Comparison of ENCODE assay signal across 23 cellular contexts in the genomic region with DNA sequence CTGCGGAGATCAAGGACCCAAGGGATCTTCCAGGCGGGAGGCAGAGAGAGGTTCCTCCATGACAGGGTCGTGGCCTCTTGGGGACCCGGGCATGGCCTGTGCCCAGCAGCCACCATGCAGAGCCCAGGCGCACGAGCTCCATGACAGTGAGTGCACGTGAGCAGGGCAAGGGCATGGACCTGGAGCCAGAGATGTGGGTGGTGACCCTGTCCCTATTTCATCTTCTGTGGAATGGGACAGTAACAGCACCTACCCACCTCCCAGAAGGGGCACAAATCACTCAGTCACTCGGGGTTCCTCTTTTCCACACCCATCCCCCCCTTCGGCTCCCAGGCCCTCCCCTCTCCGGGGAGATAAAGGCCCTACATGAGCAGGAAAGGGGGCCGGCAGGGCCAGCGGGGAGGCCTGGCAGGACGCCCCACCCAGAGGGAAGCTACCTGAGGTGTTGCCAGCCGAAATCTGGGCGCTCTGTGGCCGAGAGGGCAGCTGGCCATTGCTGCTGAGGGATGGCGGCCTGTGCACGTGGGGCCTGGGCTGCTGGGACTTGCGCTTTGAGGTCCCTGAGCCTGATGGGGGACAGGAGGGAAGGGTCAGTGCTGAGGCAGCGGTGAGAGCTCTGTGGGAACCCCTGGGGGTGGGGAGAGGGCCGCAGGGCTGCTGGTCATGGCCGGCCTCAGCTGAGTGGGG. TPM values are rescaled to one million over a fixed set of nuclear protein-coding genes. Genes with fewer than 3 reads are reported as not detected.
A peak's percentile ranks its signal among the peaks of the same experiment; 100 is the strongest.
DNase-seq lines count a peak whose midpoint lies in the region; ATAC-seq and TF ChIP-seq lines count a peak whose summit lies in the region.
"Had no signal": no experiment of that assay in that cellular context is flagged by ENCODE, and none has a peak within 500 bp of the region (broad histone marks: within the 10 kb centered on the region; RNA-seq: fewer than 3 reads in every experiment).

No MANE protein-coding gene starts in this region.

- CTCF ChIA-PET in HEK293 (lab: Yijun Ruan, JAX), result interaction anchor here (0.7 to 1.7 kb wide), 5 partner anchors 91 to 273 kb away, joined by 3 to 5 read pairs (median 3); no protein-coding TSS in a partner anchor

- H3K9me3 ChIP-seq in HEK293 (ENCODE audit: control insufficient read depth, insufficient read depth, low read depth, low read length), result no peaks in the 10 kb centered on the region
- no peaks in the 10 kb centered on the region for H3K9me3 ChIP-seq in spleen
- H3K9me3 ChIP-seq: colonic mucosa, heart right ventricle had no signal

- POLR2A ChIA-PET in HEK293 (lab: Yijun Ruan, JAX), result interaction anchor here (0.9 kb wide), 1 partner anchor 9 kb away, joined by 3 read pairs; no protein-coding TSS in a partner anchor

- H3K9me3 Mint-ChIP-seq in central memory CD8-positive, alpha-beta T cell, result no peaks in the 10 kb centered on the region
- H3K9me3 Mint-ChIP-seq in nephron progenitor cell, result no peaks in the 10 kb centered on the region
- H3K9me3 Mint-ChIP-seq: immature natural killer cell; stimulated activated naive CD8-positive, alpha-beta T cell treated with anti-CD3 and anti-CD28 coated beads, Interleukin-15, Interleukin-2, amounts not matched to agents 100 ng/mL and 50 ng/mL, for 24 hours; type B pancreatic cell had no signal

- H3K4me3 ChIP-seq in HEK293 (ENCODE audit: low read depth, low read length), result no peak overlapping the region
- no peak overlapping the region for H3K4me3 ChIP-seq in spleen
- H3K4me3 ChIP-seq: colonic mucosa, heart right ventricle, PC-9 had no signal

- peaks cover 22% of the 10 kb centered on the region for H3K36me3 Mint-ChIP-seq in central memory CD8-positive, alpha-beta T cell (ENCODE audit: insufficient read depth)
- no peaks in the 10 kb centered on the region for H3K36me3 Mint-ChIP-seq in nephron progenitor cell (ENCODE audit: low read depth)
- H3K36me3 Mint-ChIP-seq: immature natural killer cell, type B pancreatic cell had no signal

- H3K36me3 ChIP-seq in HEK293 (ENCODE audit: control insufficient read depth in 2 of 2, insufficient read depth in 1 of 2, low read length in 2 of 2), result peaks cover 0 to 14% of the 10 kb centered on the region in 2 experiments; a peak in 1 of 3 replicates
- H3K36me3 ChIP-seq in spleen, result peaks cover 0 to 11% (median 5%) of the 10 kb centered on the region in 6 donors
- H3K36me3 ChIP-seq: brain microvascular endothelial cell, colonic mucosa had no signal

- no peak for ATAC-seq in Right ventricle myocardium inferior
- ATAC-seq in Right ventricle myocardium superior (ENCODE audit: poor library complexity), result no peak
- no peak for ATAC-seq in central memory CD8-positive, alpha-beta T cell (replicated peaks; ENCODE audit: extremely low read depth, poor library complexity, severe bottlenecking)
- no peak for ATAC-seq in activated CD4-positive, CD25-positive, alpha-beta regulatory T cell treated with anti-CD3 and anti-CD28 coated beads, Interleukin-2, amount 50 U/mL, for 24 hours
- ATAC-seq: heart right ventricle had no signal

- H3K27me3 Mint-ChIP-seq in central memory CD8-positive, alpha-beta T cell, result no peaks in the 10 kb centered on the region
- peaks cover 2% of the 10 kb centered on the region for H3K27me3 Mint-ChIP-seq in nephron progenitor cell (ENCODE audit: low read depth, poor library complexity)
- H3K27me3 Mint-ChIP-seq: stimulated activated naive CD8-positive, alpha-beta T cell treated with anti-CD3 and anti-CD28 coated beads, Interleukin-15, Interleukin-2, amounts not matched to agents 100 ng/mL and 50 ng/mL, for 24 hours; type B pancreatic cell had no signal

- no peak overlapping the region for H3K4me3 Mint-ChIP-seq in central memory CD8-positive, alpha-beta T cell
- no peak overlapping the region for H3K4me3 Mint-ChIP-seq in nephron progenitor cell
- H3K4me3 Mint-ChIP-seq: immature natural killer cell; stimulated activated naive CD8-positive, alpha-beta T cell treated with anti-CD3 and anti-CD28 coated beads, Interleukin-15, Interleukin-2, amounts not matched to agents 100 ng/mL and 50 ng/mL, for 24 hours; type B pancreatic cell had no signal

- intact Hi-C loops in Right ventricle myocardium inferior (cut with DNase I), result loop anchor here (5.0 kb wide), 1 partner anchor 93 kb away; no protein-coding TSS in a partner anchor
- intact Hi-C loops in Right ventricle myocardium superior (cut with DNase I), result no loop called here
- intact Hi-C loops in spleen (cut with DNase I; ENCODE audit: low total_unique reads), result no loop called here

- H3K4me1 Mint-ChIP-seq in central memory CD8-positive, alpha-beta T cell, result peaks cover 23% of the 10 kb centered on the region
- H3K4me1 Mint-ChIP-seq in nephron progenitor cell, result peaks cover 42% of the 10 kb centered on the region

- 83 to 93% (median 86%) methylated on average over 8 to 22 of the region's 22 CpGs for WGBS in spleen, 5 donors

- no peaks in the 10 kb centered on the region for H3K27me3 ChIP-seq in spleen (replicated peaks in 1 of 7)
- H3K27me3 ChIP-seq: brain microvascular endothelial cell, colonic mucosa, heart right ventricle had no signal

- TF ChIP-seq POLR2A in spleen (IDR thresholded peaks at IDR 0.05), result no peak

- no peaks in the 10 kb centered on the region for H3K4me1 ChIP-seq in HEK293 (ENCODE audit: control insufficient read depth, insufficient read depth, low read length)
- H3K4me1 ChIP-seq in spleen, result peaks cover 29 to 72% (median 56%) of the 10 kb centered on the region in 6 donors

- peak overlapping the region; percentile 36 for H3K27ac Mint-ChIP-seq in central memory CD8-positive, alpha-beta T cell (ENCODE audit: low read depth)
- no peak overlapping the region for H3K27ac Mint-ChIP-seq in nephron progenitor cell
- H3K27ac Mint-ChIP-seq: type B pancreatic cell had no signal

- DNase-seq in Right ventricle myocardium inferior (ENCODE audit: missing footprints), result peak; percentile 35
- no peak for DNase-seq in Right ventricle myocardium superior
- no peak for DNase-seq in central memory CD8-positive, alpha-beta T cell (ENCODE audit: low spot score in 2 of 2)
- peak; percentile 79 for DNase-seq in spleen
- DNase-seq in NCI-H446 (lab: John Stamatoyannopoulos, UW), result no peak
- no peak for DNase-seq in nephron progenitor cell
- DNase-seq: activated CD4-positive, CD25-positive, alpha-beta regulatory T cell treated with anti-CD3 and anti-CD28 coated beads, Interleukin-2, amount 50 U/mL, for 72 hours; brain microvascular endothelial cell; colonic mucosa; EL; HCEC 1CT; heart right ventricle; immature natural killer cell; IMR-90; MM.1S; NCI-H82; occipital lobe; PC-9 had no signal

- H3K27ac ChIP-seq in HEK293 (ENCODE audit: extremely low read depth, low read depth, low read length), result no peak overlapping the region
- peak overlapping the region in 1 of 8 donors; percentile 31 for H3K27ac ChIP-seq in spleen
- H3K27ac ChIP-seq: brain microvascular endothelial cell, colonic mucosa, heart right ventricle, HL-60 had no signal

- TF ChIP-seq CTCF in HEK293 (tag by site-specific recombination; IDR thresholded peaks at IDR 0.05), result no peak
- no peak for TF ChIP-seq CTCF in spleen (IDR thresholded peaks at IDR 0.05 in 8 of 11, conservative IDR thresholded peaks at IDR 0.05 in 3 of 11)
- no peak for TF ChIP-seq CTCF in nephron progenitor cell (IDR thresholded peaks at IDR 0.05)

TF ChIP-seq in HEK293, 187 proteins besides CTCF, POLR2A, EP300 and RAD21 (continues in another document):
- TF ChIP-seq GLIS1 (tag by site-specific recombination; IDR thresholded peaks at IDR 0.05) (no peak), TRIM28 (IDR thresholded peaks at IDR 0.05; ENCODE audit: borderline replicate concordance, low read length) (no peak), ZNF571 (tag by site-specific recombination; IDR thresholded peaks at IDR 0.05) (no peak), ZNF701 (tag by site-specific recombination; IDR thresholded peaks at IDR 0.05) (no peak), ZNF510 (tag by site-specific recombination; IDR thresholded peaks at IDR 0.05; ENCODE audit: insufficient replicate concordance) (no peak), ZSCAN23 (tag by site-specific recombination; IDR thresholded peaks at IDR 0.05) (no peak), ZNF549 (tag by site-specific recombination; IDR thresholded peaks at IDR 0.05) (no peak)
- TF ChIP-seq, protein P1, sequence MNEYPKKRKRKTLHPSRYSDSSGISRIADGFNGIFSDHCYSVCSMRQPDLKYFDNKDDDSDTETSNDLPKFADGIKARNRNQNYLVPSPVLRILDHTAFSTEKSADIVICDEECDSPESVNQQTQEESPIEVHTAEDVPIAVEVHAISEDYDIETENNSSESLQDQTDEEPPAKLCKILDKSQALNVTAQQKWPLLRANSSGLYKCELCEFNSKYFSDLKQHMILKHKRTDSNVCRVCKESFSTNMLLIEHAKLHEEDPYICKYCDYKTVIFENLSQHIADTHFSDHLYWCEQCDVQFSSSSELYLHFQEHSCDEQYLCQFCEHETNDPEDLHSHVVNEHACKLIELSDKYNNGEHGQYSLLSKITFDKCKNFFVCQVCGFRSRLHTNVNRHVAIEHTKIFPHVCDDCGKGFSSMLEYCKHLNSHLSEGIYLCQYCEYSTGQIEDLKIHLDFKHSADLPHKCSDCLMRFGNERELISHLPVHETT (tag by site-specific recombination; IDR thresholded peaks at IDR 0.05), result no peak
- TF ChIP-seq, protein P2, sequence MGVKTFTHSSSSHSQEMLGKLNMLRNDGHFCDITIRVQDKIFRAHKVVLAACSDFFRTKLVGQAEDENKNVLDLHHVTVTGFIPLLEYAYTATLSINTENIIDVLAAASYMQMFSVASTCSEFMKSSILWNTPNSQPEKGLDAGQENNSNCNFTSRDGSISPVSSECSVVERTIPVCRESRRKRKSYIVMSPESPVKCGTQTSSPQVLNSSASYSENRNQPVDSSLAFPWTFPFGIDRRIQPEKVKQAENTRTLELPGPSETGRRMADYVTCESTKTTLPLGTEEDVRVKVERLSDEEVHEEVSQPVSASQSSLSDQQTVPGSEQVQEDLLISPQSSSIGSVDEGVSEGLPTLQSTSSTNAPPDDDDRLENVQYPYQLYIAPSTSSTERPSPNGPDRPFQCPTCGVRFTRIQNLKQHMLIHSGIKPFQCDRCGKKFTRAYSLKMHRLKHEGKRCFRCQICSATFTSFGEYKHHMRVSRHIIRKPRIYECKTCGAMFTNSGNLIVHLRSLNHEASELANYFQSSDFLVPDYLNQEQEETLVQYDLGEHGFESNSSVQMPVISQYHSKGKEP (tag by site-specific recombination; IDR thresholded peaks at IDR 0.05), result no peak

RNA-seq across cellular contexts. Expression of gene UBALD2, which starts 10.4 kb away (rescaled TPM):
- total RNA-seq in Right ventricle myocardium inferior (30.4 TPM), Right ventricle myocardium superior (28.1 TPM), spleen (10 to 100 TPM; 28.9 to 91.3 (median 63.8) TPM)
- 10 to 100 TPM; 42.5 to 54.7 (median 43.8) TPM for polyA plus RNA-seq in spleen

RNA-seq across cellular contexts. Expression of gene QRICH2, which starts 32.6 kb away (rescaled TPM):
- total RNA-seq in Right ventricle myocardium inferior, result 3.6 TPM
- 2.6 TPM for total RNA-seq in Right ventricle myocardium superior
- total RNA-seq in spleen, result 1 to 10 TPM; 1.3 to 3.1 (median 2.7) TPM
- polyA plus RNA-seq in spleen, result 1 to 10 TPM; 2.4 to 2.7 (median 2.5) TPM

RNA-seq across cellular contexts. Expression of gene RNF157, which starts 35.2 kb away (rescaled TPM):
- total RNA-seq in Right ventricle myocardium inferior (19.4 TPM), Right ventricle myocardium superior (18.5 TPM), spleen (10 to 100 TPM in 3 of 7 donors, 1 to 10 TPM in 4; 6.8 to 13.0 (median 8.6) TPM)
- polyA plus RNA-seq in spleen, result 1 to 10 TPM in 2 of 3 donors, under 1 TPM in 1; 0.89 to 2.0 (median 1.1) TPM

Comparison
In these comparisons a context has a peak if more than half of its experiments do, and no peak if none do; other contexts are left out.
1. DNase-seq: peak in Right ventricle myocardium inferior (single experiment) and spleen (single experiment); none in Right ventricle myocardium superior (single experiment), central memory CD8-positive, alpha-beta T cell (0 of 2), NCI-H446 (0 of 2) and nephron progenitor cell (single experiment).